ENCODE assay signal across 10 cellular contexts in the genomic region with DNA sequence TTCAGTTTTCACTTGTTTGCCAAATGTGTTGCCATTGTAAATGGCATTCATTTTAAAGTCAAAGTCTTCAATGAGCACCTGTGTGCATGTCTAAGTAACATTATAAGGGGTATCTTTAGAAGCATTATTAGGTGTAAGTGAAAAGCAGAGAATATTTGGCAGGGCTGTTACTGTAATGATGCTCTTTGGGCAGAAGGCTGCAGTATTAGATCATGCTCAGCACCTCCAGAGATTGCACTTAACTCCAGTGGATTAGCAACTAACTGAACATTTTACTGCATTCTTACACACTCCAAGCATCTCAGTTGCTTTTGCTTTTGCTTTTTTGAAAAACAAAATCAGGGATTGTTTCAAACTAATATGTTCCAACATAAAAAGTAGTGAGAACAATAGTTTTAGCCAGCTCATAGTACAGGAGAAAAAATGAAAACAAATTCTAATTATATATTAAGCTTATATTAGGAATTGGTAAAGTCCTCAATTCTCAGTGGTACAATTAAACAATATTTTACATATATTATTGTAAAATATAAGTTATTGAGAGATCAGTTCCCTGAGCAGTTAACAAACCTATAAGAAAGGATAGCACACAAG.
A peak's percentile ranks its signal among the peaks of the same experiment; 100 is the strongest.
DNase-seq lines count a peak whose midpoint lies in the region; ATAC-seq and TF ChIP-seq lines count a peak whose summit lies in the region.
"Had no signal": no experiment of that assay in that cellular context is flagged by ENCODE, and none has a peak within 500 bp of the region (broad histone marks: within the 10 kb centered on the region; RNA-seq: fewer than 3 reads in every experiment).

No MANE protein-coding gene starts in this region.

- intact Hi-C loops in MCF 10A (cut with micrococcal nuclease), result loop anchor here (1.0 kb wide), 1 partner anchor 118 kb away; no protein-coding TSS in a partner anchor
- intact Hi-C loops in breast epithelium (cut with DNase I; ENCODE audit: low total_unique reads), result no loop called here

- H3K4me3 ChIP-seq in breast epithelium, result no peak overlapping the region
- H3K4me3 ChIP-seq in brain microvascular endothelial cell (ENCODE audit: low read depth, low read length), result no peak overlapping the region
- H3K4me3 ChIP-seq: esophagus squamous epithelium had no signal

- TF ChIP-seq CTCF in MCF 10A (IDR thresholded peaks at IDR 0.05; ENCODE audit: unreplicated experiment) (peak; percentile 30), breast epithelium (IDR thresholded peaks at IDR 0.05) (no peak), brain microvascular endothelial cell (IDR thresholded peaks at IDR 0.05; ENCODE audit: low read depth, low read length, missing control alignments) (peak; percentile 50), type B pancreatic cell (conservative IDR thresholded peaks at IDR 0.05) (peak; percentile 60)

- H3K27me3 ChIP-seq in breast epithelium (no peaks in the 10 kb centered on the region), brain microvascular endothelial cell (replicated peaks) (no peaks in the 10 kb centered on the region)
- H3K27me3 ChIP-seq: esophagus squamous epithelium had no signal

- no peak for TF ChIP-seq POLR2A in breast epithelium (IDR thresholded peaks at IDR 0.05)

- no peaks in the 10 kb centered on the region for H3K9me3 ChIP-seq in breast epithelium
- H3K9me3 ChIP-seq: esophagus squamous epithelium had no signal

- no peak for ATAC-seq in HG02852 (IDR thresholded peaks at IDR 0.05; ENCODE audit: unreplicated experiment)
- ATAC-seq: left lobe of liver had no signal

- H3K36me3 Mint-ChIP-seq in MCF 10A (ENCODE audit: insufficient read depth, unreplicated experiment), result no peaks in the 10 kb centered on the region
- H3K36me3 Mint-ChIP-seq in type B pancreatic cell, result no peaks in the 10 kb centered on the region

- no peak overlapping the region for H3K4me3 Mint-ChIP-seq in MCF 10A (ENCODE audit: unreplicated experiment)
- H3K4me3 Mint-ChIP-seq in type B pancreatic cell, result no peak overlapping the region

- no peaks in the 10 kb centered on the region for H3K4me1 ChIP-seq in breast epithelium
- H3K4me1 ChIP-seq: esophagus squamous epithelium had no signal

- H3K36me3 ChIP-seq in breast epithelium, result no peaks in the 10 kb centered on the region
- H3K36me3 ChIP-seq in brain microvascular endothelial cell (replicated peaks), result no peaks in the 10 kb centered on the region
- H3K36me3 ChIP-seq: esophagus squamous epithelium had no signal

- BruUV-seq in MCF 10A (replicated peaks; lab: Mats Ljungman, UMichigan), result no TSS peak

- DNase-seq in MCF 10A (ENCODE audit: unreplicated experiment) (peak; percentile 42), breast epithelium (ENCODE audit: low spot score in 2 of 2) (no peak), NCI-H748 (lab: John Stamatoyannopoulos, UW; ENCODE audit: unreplicated experiment) (peak; percentile 89), brain microvascular endothelial cell (peak; percentile 29), type B pancreatic cell (ENCODE audit: extremely low spot score, unreplicated experiment) (no peak), caudate nucleus (lab: John Stamatoyannopoulos, UW) (no peak)
- no peak for DNase-seq in stimulated activated CD4-positive, alpha-beta T cell treated with anti-CD3 and anti-CD28 coated beads, Interleukin-12 subunit alpha, Interleukin-12 subunit beta, amount 100 ng/mL, for 4 hours
- DNase-seq: esophagus squamous epithelium had no signal

- POLR2A ChIA-PET in MCF 10A (lab: Yijun Ruan, JAX), result no interaction called here

- H3K27ac Mint-ChIP-seq in MCF 10A (ENCODE audit: low read depth, unreplicated experiment) (no peak overlapping the region), type B pancreatic cell (no peak overlapping the region)

- CTCF ChIA-PET in MCF 10A (lab: Yijun Ruan, JAX), result interaction anchor here (0.6 to 3.4 kb wide), 6 partner anchors 16 to 431 kb away, joined by 3 to 32 read pairs (median 4); no protein-coding TSS in a partner anchor

- H3K27ac ChIP-seq in breast epithelium (no peak overlapping the region), brain microvascular endothelial cell (no peak overlapping the region), caudate nucleus (ENCODE audit: low read depth, low read length) (no peak overlapping the region)
- H3K27ac ChIP-seq: esophagus squamous epithelium had no signal

- H3K4me1 Mint-ChIP-seq in MCF 10A (ENCODE audit: insufficient read depth, unreplicated experiment) (peaks cover 6% of the 10 kb centered on the region), type B pancreatic cell (ENCODE audit: unreplicated experiment) (no peaks in the 10 kb centered on the region)

- H3K27me3 Mint-ChIP-seq in MCF 10A (ENCODE audit: insufficient read depth, unreplicated experiment), result no peaks in the 10 kb centered on the region
- no peaks in the 10 kb centered on the region for H3K27me3 Mint-ChIP-seq in type B pancreatic cell

- H3K9me3 Mint-ChIP-seq in MCF 10A (ENCODE audit: unreplicated experiment), result no peaks in the 10 kb centered on the region
- H3K9me3 Mint-ChIP-seq in type B pancreatic cell, result no peaks in the 10 kb centered on the region

- in situ Hi-C loops in brain microvascular endothelial cell (cut with HindIII; ENCODE audit: low pct_ligation_motif_present, low sequenced_read_pairs), result no loop called here

Comparison
In these comparisons a context has a peak if more than half of its experiments do, and no peak if none do; other contexts are left out.
1. DNase-seq: peak in MCF 10A (single experiment), NCI-H748 (single experiment) and brain microvascular endothelial cell (single experiment); none in breast epithelium (0 of 2), type B pancreatic cell (single experiment), stimulated activated CD4-positive, alpha-beta T cell treated with anti-CD3 and anti-CD28 coated beads, Interleukin-12 subunit alpha, Interleukin-12 subunit beta, amount 100 ng/mL, for 4 hours (single experiment) and caudate nucleus (0 of 61).
2. CTCF ChIP-seq: peak in MCF 10A (single experiment), brain microvascular endothelial cell (single experiment) and type B pancreatic cell (single experiment); none in breast epithelium (0 of 3).